ENCODE assay signal across 15 cellular contexts in genomic region chr3:14514323-14514720, GRCh38. TPM values are rescaled to one million over a fixed set of nuclear protein-coding genes. Genes with fewer than 3 reads are reported as not detected.
"Had no signal": no experiment of that assay in that cellular context is flagged by ENCODE, and none has a peak within 500 bp of the region (broad histone marks: within the 10 kb centered on the region; RNA-seq: fewer than 3 reads in every experiment).

No MANE protein-coding gene starts in this region.

- H3K4me1 Mint-ChIP-seq: activated CD4-positive, alpha-beta T cell treated with anti-CD3 and anti-CD28 coated beads, Interleukin-2, amount 10 ng/mL, durations not matched to agents 7 days and 5 days had no signal

- H3K27me3 ChIP-seq: breast epithelium, gastroesophageal sphincter, hepatocyte had no signal

- DNase-seq: activated CD4-positive, alpha-beta T cell treated with anti-CD3 and anti-CD28 coated beads, Interleukin-2, amount 10 ng/mL, durations not matched to agents 7 days and 5 days; activated gamma-delta T cell; midbrain; stimulated activated CD4-positive, alpha-beta T cell treated with anti-CD3 and anti-CD28 coated beads, Interleukin-4, amount 100 ng/mL, for 1 hour; stimulated activated CD8-positive, alpha-beta memory T cell treated with anti-CD3 and anti-CD28 coated beads, Interleukin-4, amount 100 ng/mL, for 48 hours; stimulated activated naive CD8-positive, alpha-beta T cell treated with anti-CD3 and anti-CD28 coated beads, Interleukin-15, amount 100 ng/mL, for 72 hours; T-cell had no signal

- H3K79me2 ChIP-seq: hepatocyte had no signal

- H3K9me3 Mint-ChIP-seq: activated CD4-positive, alpha-beta T cell treated with anti-CD3 and anti-CD28 coated beads, Interleukin-2, amount 10 ng/mL, durations not matched to agents 7 days and 5 days; stimulated activated naive CD8-positive, alpha-beta T cell treated with anti-CD3 and anti-CD28 coated beads, Interleukin-15, amount 100 ng/mL, for 72 hours; T-cell had no signal

- H3K4me3 ChIP-seq: breast epithelium, gastroesophageal sphincter, hepatocyte, SK-N-MC, thoracic aorta had no signal

- H3K36me3 ChIP-seq: breast epithelium, gastroesophageal sphincter, thoracic aorta had no signal

- H3K27ac ChIP-seq: breast epithelium, gastroesophageal sphincter, hepatocyte, SK-N-MC, thoracic aorta had no signal

- H3K36me3 Mint-ChIP-seq: activated naive CD8-positive, alpha-beta T cell; T-cell had no signal

- H3K27me3 Mint-ChIP-seq: activated naive CD8-positive, alpha-beta T cell; stimulated activated naive CD8-positive, alpha-beta T cell treated with anti-CD3 and anti-CD28 coated beads, Interleukin-15, amount 100 ng/mL, for 72 hours had no signal

- H3K4me1 ChIP-seq: breast epithelium, gastroesophageal sphincter had no signal

- H3K4me2 ChIP-seq: hepatocyte had no signal

- H3K9me3 ChIP-seq: breast epithelium, gastroesophageal sphincter, thoracic aorta had no signal

- H3K27ac Mint-ChIP-seq: activated CD4-positive, alpha-beta T cell treated with anti-CD3 and anti-CD28 coated beads, Interleukin-2, amount 10 ng/mL, durations not matched to agents 7 days and 5 days; activated naive CD8-positive, alpha-beta T cell; progenitor cell of endocrine pancreas; stimulated activated naive CD8-positive, alpha-beta T cell treated with anti-CD3 and anti-CD28 coated beads, Interleukin-15, amount 100 ng/mL, for 72 hours; T-cell had no signal

- H3K4me3 Mint-ChIP-seq: activated CD4-positive, alpha-beta T cell treated with anti-CD3 and anti-CD28 coated beads, Interleukin-2, amount 10 ng/mL, durations not matched to agents 7 days and 5 days; activated naive CD8-positive, alpha-beta T cell; stimulated activated naive CD8-positive, alpha-beta T cell treated with anti-CD3 and anti-CD28 coated beads, Interleukin-15, amount 100 ng/mL, for 72 hours; T-cell had no signal

- H2AFZ ChIP-seq: hepatocyte had no signal

RNA-seq across cellular contexts. Expression of gene GRIP2, which starts 25.8 kb away (rescaled TPM):
- total RNA-seq: kidney epithelial cell had no signal
